27 cellular contexts compared by ENCODE assay signal in the genomic region with DNA sequence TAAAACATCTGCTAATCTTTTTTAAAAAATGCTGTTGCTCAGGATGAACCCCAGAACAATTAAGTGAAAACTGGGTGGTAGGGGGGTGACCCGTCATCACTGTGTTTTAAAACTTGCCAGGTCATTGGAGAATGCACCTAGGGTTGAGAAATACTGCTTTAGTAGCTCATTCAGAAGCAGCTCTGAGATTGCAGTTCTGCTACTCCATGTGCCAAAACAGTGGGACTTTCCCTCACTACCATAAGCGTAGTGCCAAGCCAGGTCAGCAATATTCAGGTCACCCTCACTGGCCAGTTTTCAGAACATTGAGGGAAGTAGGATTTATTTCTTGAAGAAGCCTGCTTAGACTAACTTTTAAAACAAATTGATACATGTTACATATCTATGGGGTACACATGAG. TPM values are rescaled to one million over a fixed set of nuclear protein-coding genes. Genes with fewer than 3 reads are reported as not detected.
DNase-seq lines count a peak whose midpoint lies in the region; ATAC-seq, FAIRE-seq and TF ChIP-seq lines count a peak whose summit lies in the region.
"Had no signal": no experiment of that assay in that cellular context is flagged by ENCODE, and none has a peak within 500 bp of the region (broad histone marks: within the 10 kb centered on the region; RNA-seq: fewer than 3 reads in every experiment).

No MANE protein-coding gene starts in this region.

- TF ChIP-seq POLR2A in heart left ventricle (IDR thresholded peaks at IDR 0.05) (no peak), H1 (IDR thresholded peaks at IDR 0.05; ENCODE audit: control extremely low read depth in 1 of 2, low read depth in 2 of 2, low read length in 2 of 2) (no peak), tibial nerve (IDR thresholded peaks at IDR 0.05) (no peak)

- POLR2A ChIA-PET in H1 (lab: Charles Lee; ENCODE audit: partially characterized antibody), result no interaction called here

- ATAC-seq in left ventricle myocardium superior, result peak; percentile 28
- ATAC-seq in heart left ventricle, result no peak
- peak; percentile 55 to 69 (median 62) for ATAC-seq in pancreas
- ATAC-seq: activated CD4-positive, alpha-beta T cell treated with anti-CD3 and anti-CD28 coated beads for 36 hours; activated CD8-positive, alpha-beta T cell treated with anti-CD3 and anti-CD28 coated beads for 36 hours had no signal

- H4K20me1 ChIP-seq in H1 (replicated peaks in 1 of 2; ENCODE audit: control insufficient read depth in 1 of 2, insufficient read depth in 2 of 2, low read length in 2 of 2), result no peaks in the 10 kb centered on the region

- H2BK15ac ChIP-seq in H1 (ENCODE audit: low read length), result no peak overlapping the region

- H4K8ac ChIP-seq in H1 (ENCODE audit: extremely low read depth, insufficient read depth, low read length), result no peak overlapping the region

- H3K14ac ChIP-seq in H1 (ENCODE audit: insufficient read length), result no peak overlapping the region

- peak overlapping the region; percentile 64; the same call in 1 of the 2 replicates for H2BK12ac ChIP-seq in H1 (ENCODE audit: low read depth, low read length)

- TF ChIP-seq EP300 in H1 (IDR thresholded peaks at IDR 0.05; ENCODE audit: borderline replicate concordance in 1 of 2, low read depth in 2 of 2, low read length in 2 of 2), result no peak
- no peak for TF ChIP-seq EP300 in tibial nerve (IDR thresholded peaks at IDR 0.05)

- CTCF ChIA-PET in H1 (lab: Charles Lee; ENCODE audit: partially characterized antibody), result interaction anchor here (0.9 kb wide), 1 partner anchor 44 kb away, joined by 4 read pairs; no protein-coding TSS in a partner anchor

- no peaks in the 10 kb centered on the region for H3K36me3 ChIP-seq in heart left ventricle
- peaks cover 0 to 6% (median 0%) of the 10 kb centered on the region in 4 experiments; a peak in 3 of 8 replicates for H3K36me3 ChIP-seq in H1 (ENCODE audit: control insufficient read depth in 2 of 4, insufficient read depth in 4 of 4, low read length in 3 of 4)
- no peaks in the 10 kb centered on the region for H3K36me3 ChIP-seq in pancreas
- no peaks in the 10 kb centered on the region for H3K36me3 ChIP-seq in tibial nerve
- H3K36me3 ChIP-seq: adrenal gland, BE2C, esophagus squamous epithelium, SJSA1 had no signal

- no peak overlapping the region for H4K5ac ChIP-seq in H1 (ENCODE audit: insufficient read length, low read depth, low read length)

- H3K27ac ChIP-seq in heart left ventricle, result no peak overlapping the region
- no peak overlapping the region for H3K27ac ChIP-seq in H1 (ENCODE audit: low read depth, low read length)
- no peak overlapping the region for H3K27ac ChIP-seq in pancreas
- H3K27ac ChIP-seq in tibial nerve, result no peak overlapping the region
- H3K27ac ChIP-seq: adrenal gland, SJSA1 had no signal

- no peak overlapping the region for H2AFZ ChIP-seq in H1 (ENCODE audit: low read length)

- no peaks in the 10 kb centered on the region for H3K9me3 ChIP-seq in heart left ventricle
- no peaks in the 10 kb centered on the region for H3K9me3 ChIP-seq in H1 (ENCODE audit: insufficient read depth in 2 of 2, low read depth in 1 of 2, low read length in 1 of 2)
- no peaks in the 10 kb centered on the region for H3K9me3 ChIP-seq in pancreas
- no peaks in the 10 kb centered on the region for H3K9me3 ChIP-seq in tibial nerve
- H3K9me3 ChIP-seq: adrenal gland, BE2C, esophagus squamous epithelium, SJSA1 had no signal

- no peak overlapping the region for H2AK5ac ChIP-seq in H1 (ENCODE audit: low read depth, low read length)

- H3K79me2 ChIP-seq in H1 (ENCODE audit: control insufficient read depth in 1 of 2, insufficient read depth in 2 of 2, low read length in 2 of 2), result peaks cover 0 to 92% of the 10 kb centered on the region in 2 experiments; a peak in 3 of 4 replicates

- DNase-seq in left ventricle myocardium superior, result no peak
- DNase-seq in heart left ventricle, result no peak
- no peak for DNase-seq in H1 (ENCODE audit: low read depth in 1 of 2, low spot score in 2 of 2)
- peak in 1 of 6 donors; percentile 29 for DNase-seq in pancreas
- no peak for DNase-seq in DMS79 (lab: John Stamatoyannopoulos, UW)
- DNase-seq in tibial nerve (ENCODE audit: low spot score in 2 of 2), result no peak
- DNase-seq in mesenteric fat pad (ENCODE audit: low spot score), result no peak
- DNase-seq in NCI-H2081 treated with DMSO at 0.1 percent for 48 hours (lab: John Stamatoyannopoulos, UW), result no peak
- DNase-seq: activated CD4-positive, alpha-beta T cell treated with anti-CD3 and anti-CD28 coated beads for 36 hours; activated CD8-positive, alpha-beta memory T cell treated with anti-CD3 and anti-CD28 coated beads, Interleukin-2, amount 50 U/mL, for 48 hours; activated CD8-positive, alpha-beta T cell treated with anti-CD3 and anti-CD28 coated beads for 36 hours; activated naive CD4-positive, alpha-beta T cell treated with Interleukin-2 at 50 U/mL for 16 hours; adrenal gland; BE2C; CD8-positive, alpha-beta memory T cell; esophagus squamous epithelium; immature natural killer cell; left cardiac atrium; NCI-H1092; NCI-H1694 treated with DMSO at 0.1 percent for 48 hours; NCI-H82; stimulated activated CD4-positive, alpha-beta T cell treated with anti-CD3 and anti-CD28 coated beads, Interleukin-4, amount 100 ng/mL, for 24 hours; T-helper 9 cell had no signal

- H3K4me1 ChIP-seq in heart left ventricle (peaks cover 0 to 8% (median 0%) of the 10 kb centered on the region in 12 donors), H1 (replicated peaks in 1 of 4; ENCODE audit: control insufficient read depth in 3 of 4, insufficient read depth in 4 of 4, low read length in 3 of 4) (peaks cover 5 to 21% (median 10%) of the 10 kb centered on the region in 4 experiments; a peak in 5 of 7 replicates), pancreas (peaks cover 0 to 5% (median 0%) of the 10 kb centered on the region in 3 donors), tibial nerve (peaks cover 0 to 20% (median 0%) of the 10 kb centered on the region in 4 donors)
- H3K4me1 ChIP-seq: adrenal gland, BE2C had no signal

- TF ChIP-seq RAD21 in H1 (IDR thresholded peaks at IDR 0.05 in 1 of 2, conservative IDR thresholded peaks at IDR 0.05 in 1 of 2; ENCODE audit: low read depth in 2 of 2, low read length in 2 of 2), result no peak

- H3K56ac ChIP-seq in H1 (replicated peaks; ENCODE audit: insufficient read length, low read depth, low read length), result no peak overlapping the region

- no peak overlapping the region for H2BK5ac ChIP-seq in H1 (ENCODE audit: low read depth, low read length)

- H4K91ac ChIP-seq in H1 (replicated peaks; ENCODE audit: insufficient read length, low read length), result no peak overlapping the region

- peaks cover 10% of the 10 kb centered on the region for H3K23me2 ChIP-seq in H1 (ENCODE audit: low read depth, low read length)

- H3K18ac ChIP-seq in H1 (ENCODE audit: extremely low read depth, low read length), result peak overlapping the region; percentile 29; the same call in 1 of the 2 replicates

- H3K4ac ChIP-seq in H1 (replicated peaks; ENCODE audit: insufficient read length, low read depth, low read length), result no peak overlapping the region

- no peak overlapping the region for H2BK20ac ChIP-seq in H1 (ENCODE audit: low read length)

- H3K9ac ChIP-seq in H1 (replicated peaks in 1 of 4; ENCODE audit: extremely low read depth in 1 of 4, low read depth in 3 of 4, low read length in 3 of 4), result no peak overlapping the region

- H3K79me1 ChIP-seq in H1 (ENCODE audit: low read depth, low read length), result no peaks in the 10 kb centered on the region

- no peak for TF ChIP-seq CTCF in heart left ventricle (IDR thresholded peaks at IDR 0.05)
- no peak for TF ChIP-seq CTCF in H1 (IDR thresholded peaks at IDR 0.05; ENCODE audit: control extremely low read depth in 1 of 3, insufficient read depth in 1 of 3, low read depth in 1 of 3, low read length in 3 of 3)
- no peak for TF ChIP-seq CTCF in pancreas (IDR thresholded peaks at IDR 0.05)
- no peak for TF ChIP-seq CTCF in tibial nerve (IDR thresholded peaks at IDR 0.05)

- H3K27me3 ChIP-seq in heart left ventricle, result peaks cover 0 to 19% (median 0%) of the 10 kb centered on the region in 9 donors
- no peaks in the 10 kb centered on the region for H3K27me3 ChIP-seq in H1 (replicated peaks in 1 of 4; ENCODE audit: control insufficient read depth in 3 of 4, extremely low read depth in 1 of 4, insufficient read depth in 3 of 4, low read length in 3 of 4)
- H3K27me3 ChIP-seq in pancreas, result no peaks in the 10 kb centered on the region
- no peaks in the 10 kb centered on the region for H3K27me3 ChIP-seq in tibial nerve
- H3K27me3 ChIP-seq: adrenal gland, SJSA1 had no signal

- intact Hi-C loops in left ventricle myocardium superior (cut with micrococcal nuclease), result no loop called here
- intact Hi-C loops in heart left ventricle (cut with DNase I), result no loop called here
- intact Hi-C loops in pancreas (cut with DNase I), result no loop called here

- 62 to 77% (median 71%) methylated on average over 2 of the region's 2 CpGs for WGBS in heart left ventricle, 4 donors
- 81% methylated on average over 2 of the region's 2 CpGs; no CpG with 5 or more reads in 1 of the 2 experiments for WGBS in H1 (ENCODE audit: extremely low coverage in 1 of 2, insufficient coverage in 1 of 2, insufficient read length in 1 of 2, insufficient replicate concordance in 2 of 2, low coverage in 1 of 2, low lambda C conversion rate in 2 of 2, missing lambda C conversion rate in 1 of 2), 2 experiments
- 52 to 53% methylated on average over 2 of the region's 2 CpGs for WGBS in pancreas, 2 donors
- WGBS in tibial nerve, 2 donors, result 78% methylated on average over 2 of the region's 2 CpGs

- FAIRE-seq in H1 (lab: Jason Lieb, UNC) (no peak), pancreas (lab: Jason Lieb, UNC) (no peak)
- FAIRE-seq: A204.1, GM12891 had no signal

- no peak overlapping the region for H3K23ac ChIP-seq in H1 (ENCODE audit: insufficient read length)

- H3K4me3 ChIP-seq in heart left ventricle (no peak overlapping the region), H1 (ENCODE audit: extremely low read depth in 1 of 4, insufficient read depth in 2 of 4, low read depth in 3 of 4, low read length in 4 of 4) (0 out of 8 replicates have a peak overlapping the region, but pooled peaks of 1 of the 4 experiments have one; percentile 13), pancreas (no peak overlapping the region), tibial nerve (no peak overlapping the region)
- H3K4me3 ChIP-seq: adrenal gland, esophagus squamous epithelium, SJSA1 had no signal

- peak overlapping the region in 1 of 2 experiments; percentile 8; a peak in 2 of 4 replicates for H3K4me2 ChIP-seq in H1 (ENCODE audit: insufficient read depth in 1 of 2, low read depth in 2 of 2, low read length in 2 of 2)

- H2BK120ac ChIP-seq in H1 (replicated peaks; ENCODE audit: low read depth, low read length), result no peak overlapping the region

RNA-seq across cellular contexts. Expression of gene STEAP2, which starts 5.2 kb away (rescaled TPM):
- total RNA-seq in left ventricle myocardium superior (15.1 TPM), heart left ventricle (10 to 100 TPM in 3 of 9 donors, 1 to 10 TPM in 6; 6.2 to 16.7 (median 9.1) TPM), pancreas (10 to 100 TPM in 2 of 6 donors, 1 to 10 TPM in 4; 5.1 to 10.7 (median 8.0) TPM), tibial nerve (10 to 100 TPM; 17.3 to 61.5 (median 20.6) TPM), mesenteric fat pad (29.9 TPM)
- polyA plus RNA-seq in heart left ventricle (1 to 10 TPM; 1.4 to 4.1 TPM), H1 (2011; rRNA removed) (9.4 and 13.4 TPM in 2 replicates), pancreas (1 to 10 TPM; 2.3 to 6.6 TPM)
- total RNA-seq in H1 (2021; fragmentation: NEBNext Ultra II Directional; extraction: Animal tissue kit (Norgen Biotek cat#: 25700)), result 17.4 and 18.4 TPM in 2 replicates
- 12.8 TPM for polyA plus RNA-seq in H1 (2011; cell fraction: cytosol; rRNA removed)
- 18.2 TPM for polyA plus RNA-seq in H1 (2011; cell fraction: nucleus; rRNA removed)
- polyA plus RNA-seq in H1 (2012, experiment 1 of 2), result 8.0 to 17.5 TPM (median 11.0 TPM) in 4 replicates
- 1.5 TPM for polyA plus RNA-seq in H1 (2012, experiment 2 of 2)
- 15.4 TPM for polyA plus RNA-seq in H1 (2013, experiment 1 of 2)
- polyA plus RNA-seq in H1 (2013, experiment 2 of 2), result 14.9 TPM
- polyA minus RNA-seq in H1 (2011; rRNA and poly(A)+ RNA removed), result 22.7 and 37.1 TPM in 2 replicates
- 14.2 TPM for polyA minus RNA-seq in H1 (2011; cell fraction: cytosol; rRNA and poly(A)+ RNA removed)
- polyA minus RNA-seq in H1 (2011; cell fraction: nucleus; rRNA and poly(A)+ RNA removed), result 40.8 TPM
- total RNA-seq: activated CD4-positive, alpha-beta T cell treated with anti-CD3 and anti-CD28 coated beads for 36 hours; activated CD8-positive, alpha-beta T cell treated with anti-CD3 and anti-CD28 coated beads for 36 hours; activated T-helper 1 cell treated with anti-CD3 and anti-CD28 coated beads, Interleukin-12 subunit alpha, Interleukin-12 subunit beta, Interleukin-2, Interleukin-4 antibody, amounts not matched to agents 30 ng/mL and 10 ng/mL and 1 ng/mL, durations not matched to agents 14 hours and 24 hours and 36 hours; CD8-positive, alpha-beta memory T cell had no signal
- polyA plus RNA-seq: immature natural killer cell had no signal

RNA-seq across cellular contexts. Expression of gene CFAP69, which starts 28.2 kb away (rescaled TPM):
- total RNA-seq in left ventricle myocardium superior, result 4.2 TPM
- 1 to 10 TPM; 1.3 to 4.5 (median 2.7) TPM for total RNA-seq in heart left ventricle
- 1 to 10 TPM; 1.0 to 1.3 TPM for polyA plus RNA-seq in heart left ventricle
- 3.2 and 3.8 TPM in 2 replicates for total RNA-seq in H1 (2021; fragmentation: NEBNext Ultra II Directional; extraction: Animal tissue kit (Norgen Biotek cat#: 25700))
- 1.00 and 1.0 TPM in 2 replicates for polyA plus RNA-seq in H1 (2011; rRNA removed)
- 2.0 TPM for polyA plus RNA-seq in H1 (2011; cell fraction: cytosol; rRNA removed)
- 4.8 TPM for polyA plus RNA-seq in H1 (2011; cell fraction: nucleus; rRNA removed)
- polyA plus RNA-seq in H1 (2012, experiment 1 of 2), result 2.7 to 3.5 TPM (median 3.2 TPM) in 4 replicates
- 0.08 TPM for polyA plus RNA-seq in H1 (2012, experiment 2 of 2)
- 2.2 TPM for polyA plus RNA-seq in H1 (2013, experiment 1 of 2)
- 2.5 TPM for polyA plus RNA-seq in H1 (2013, experiment 2 of 2)
- 1.1 and 2.8 TPM in 2 replicates for polyA minus RNA-seq in H1 (2011; rRNA and poly(A)+ RNA removed)
- 4.3 TPM for polyA minus RNA-seq in H1 (2011; cell fraction: cytosol; rRNA and poly(A)+ RNA removed)
- 12.8 TPM for polyA minus RNA-seq in H1 (2011; cell fraction: nucleus; rRNA and poly(A)+ RNA removed)
- 1 to 10 TPM; 2.6 to 5.8 (median 3.8) TPM for total RNA-seq in pancreas
- polyA plus RNA-seq in pancreas, result 10 to 100 TPM in 1 of 2 donors, 1 to 10 TPM in 1; 4.4 to 12.8 TPM
- total RNA-seq in tibial nerve, result 10 to 100 TPM; 18.9 to 51.1 (median 22.0) TPM
- 10.4 TPM for total RNA-seq in mesenteric fat pad
- total RNA-seq: activated T-helper 1 cell treated with anti-CD3 and anti-CD28 coated beads, Interleukin-12 subunit alpha, Interleukin-12 subunit beta, Interleukin-2, Interleukin-4 antibody, amounts not matched to agents 30 ng/mL and 10 ng/mL and 1 ng/mL, durations not matched to agents 14 hours and 24 hours and 36 hours had no signal
- polyA plus RNA-seq: CD8-positive, alpha-beta memory T cell; immature natural killer cell had no signal

Comparison
In these comparisons a context has a peak if more than half of its experiments do, and no peak if none do; other contexts are left out.
1. ATAC-seq: peak in left ventricle myocardium superior (single experiment) and pancreas (4 of 4); none in heart left ventricle (0 of 4).